In the genomic region with DNA sequence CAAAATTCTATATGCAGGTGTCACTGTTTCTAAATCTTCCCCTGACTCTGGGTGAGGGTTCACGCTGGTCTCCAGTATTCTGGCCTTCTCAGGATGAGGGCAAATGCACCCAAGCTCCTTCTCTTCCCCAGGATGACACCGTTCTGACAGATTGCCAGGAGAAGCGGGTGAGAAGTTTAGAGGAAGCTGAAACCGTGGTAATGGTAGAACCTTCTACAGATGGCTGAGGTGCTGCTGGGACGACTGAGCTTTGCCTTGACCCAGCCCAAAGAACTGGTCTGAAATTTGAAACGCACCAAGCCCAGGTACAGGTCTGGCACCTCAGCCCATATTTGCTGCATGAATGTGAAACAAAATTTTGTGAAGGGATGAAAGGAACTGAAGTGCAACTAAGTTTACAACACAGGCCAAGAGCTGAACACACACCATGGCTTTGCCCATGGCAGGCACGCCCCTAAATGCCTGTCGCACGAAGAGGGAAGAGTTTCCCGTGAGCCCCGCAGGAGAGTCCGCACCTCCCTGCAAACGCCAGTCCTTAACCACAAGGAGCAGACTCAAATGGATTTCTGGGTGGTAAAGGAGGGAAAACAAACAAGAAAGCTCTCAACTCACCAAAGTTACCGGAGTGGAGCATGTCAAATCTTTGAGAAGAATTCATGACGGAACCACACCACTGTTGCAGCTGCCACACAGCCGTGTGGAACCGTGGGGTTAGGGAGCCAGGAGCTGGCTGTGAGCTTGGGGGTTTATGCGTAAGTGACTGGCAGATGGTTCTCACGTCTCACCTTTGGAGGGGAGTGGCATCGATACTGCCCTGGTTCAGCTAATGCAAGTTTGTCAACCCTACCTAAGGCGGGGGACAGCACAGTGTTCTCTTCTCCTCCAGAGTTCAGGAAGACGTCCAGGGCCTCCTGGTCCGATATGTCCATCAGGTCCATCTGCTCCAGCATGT, we compare ENCODE assay signal across 18 cellular contexts.
DNase-seq lines count a peak whose midpoint lies in the region; ATAC-seq, FAIRE-seq and TF ChIP-seq lines count a peak whose summit lies in the region.
"Had no signal": no experiment of that assay in that cellular context is flagged by ENCODE, and none has a peak within 500 bp of the region (broad histone marks: within the 10 kb centered on the region; RNA-seq: fewer than 3 reads in every experiment).

No MANE protein-coding gene starts in this region.

- ATAC-seq in GM12878: no peak
- ATAC-seq in GM19463 (IDR thresholded peaks at IDR 0.05; ENCODE audit: unreplicated experiment): no peak

- SMC1A ChIA-PET in GM12878 (lab: Charles Lee; ENCODE audit: uncharacterized antibody, unreplicated experiment): interaction anchor here (0.7 to 1.3 kb wide), 3 partner anchors 97 to 101 kb away, joined by 3 to 4 read pairs (median 4); no protein-coding TSS in a partner anchor

- 0 out of 2 replicates have a peak, but pooled peaks have one; percentile 43 for TF ChIP-seq POLR2A in GM12878 (IDR thresholded peaks at IDR 0.05; ENCODE audit: low read depth, low read length)

- no peaks in the 10 kb centered on the region for H3K27me3 Mint-ChIP-seq in activated T-cell treated with anti-CD3 and anti-CD28 coated beads, Interleukin-2, amount 50 U/mL, for 24 hours
- no peaks in the 10 kb centered on the region for H3K27me3 Mint-ChIP-seq in osteocyte (ENCODE audit: unreplicated experiment)
- H3K27me3 Mint-ChIP-seq: CD4-positive, alpha-beta T cell had no signal

- H3K9ac ChIP-seq in GM12878 (ENCODE audit: control insufficient read depth, insufficient read depth, low read length): no peak overlapping the region
- H3K9ac ChIP-seq in smooth muscle cell (ENCODE audit: low read depth): no peak overlapping the region

- TF ChIP-seq CTCF in GM12878 (IDR thresholded peaks at IDR 0.05 in 2 of 3, conservative IDR thresholded peaks at IDR 0.05 in 1 of 3; ENCODE audit: control insufficient read depth in 2 of 3, extremely low read depth in 1 of 3, insufficient read depth in 1 of 3, low read depth in 3 of 3, low read length in 3 of 3) (no peak), osteocyte (IDR thresholded peaks at IDR 0.05) (no peak), smooth muscle cell (IDR thresholded peaks at IDR 0.05; ENCODE audit: borderline replicate concordance, insufficient read depth, poor library complexity, severe bottlenecking) (no peak), GM13977 (IDR thresholded peaks at IDR 0.05; ENCODE audit: extremely low read depth, insufficient read depth, missing control alignments) (no peak)

- POLR2A ChIA-PET in GM12878 (lab: Charles Lee): no interaction called here

- peak overlapping the region; percentile 85 for H3K27ac Mint-ChIP-seq in activated T-cell treated with anti-CD3 and anti-CD28 coated beads, Interleukin-2, amount 50 U/mL, for 24 hours
- no peak overlapping the region for H3K27ac Mint-ChIP-seq in osteocyte (ENCODE audit: unreplicated experiment)
- H3K27ac Mint-ChIP-seq: CD4-positive, alpha-beta T cell had no signal

- no peak overlapping the region for H3K27ac ChIP-seq in GM12878 (ENCODE audit: control insufficient read depth, insufficient read depth)
- H3K27ac ChIP-seq in smooth muscle cell (ENCODE audit: low read depth): no peak overlapping the region
- H3K27ac ChIP-seq: SJCRH30 had no signal

- WGBS in GM12878 (ENCODE audit: insufficient coverage, insufficient replicate concordance, low lambda C conversion rate, missing lambda C conversion rate): 99% methylated on average over 23 of the region's 23 CpGs
- 96% methylated on average over 23 of the region's 23 CpGs for WGBS in smooth muscle cell (ENCODE audit: low lambda C conversion rate)

- peaks cover 3% of the 10 kb centered on the region for H3K9me3 Mint-ChIP-seq in activated T-cell treated with anti-CD3 and anti-CD28 coated beads, Interleukin-2, amount 50 U/mL, for 24 hours
- peaks cover 9% of the 10 kb centered on the region for H3K9me3 Mint-ChIP-seq in osteocyte (ENCODE audit: unreplicated experiment)
- H3K9me3 Mint-ChIP-seq: CD4-positive, alpha-beta T cell had no signal

- CTCF ChIA-PET in GM12878 (lab: Yijun Ruan, JAX): interaction anchor here (0.9 to 6.0 kb wide), 3 partner anchors 99 to 682 kb away, joined by 3 to 50 read pairs (median 7); no protein-coding TSS in a partner anchor

- FAIRE-seq in GM12878 (lab: Jason Lieb, UNC): no peak
- FAIRE-seq: urothelium cell line had no signal

- in situ Hi-C loops in GM12878 (cut with MboI): no loop called here
- in situ Hi-C loops in GM13977 (cut with MboI; ENCODE audit: low pct_unique_long_range_greater_than_20kb, low sequenced_read_pairs, unreplicated experiment): no loop called here

- H3K27me3 ChIP-seq in GM12878 (replicated peaks in 1 of 2; ENCODE audit: control insufficient read depth in 2 of 2, insufficient read depth in 2 of 2, low read length in 1 of 2): no peaks in the 10 kb centered on the region
- no peaks in the 10 kb centered on the region for H3K27me3 ChIP-seq in smooth muscle cell (ENCODE audit: low read depth)
- H3K27me3 ChIP-seq: SJCRH30 had no signal

- H3K36me3 Mint-ChIP-seq in activated T-cell treated with anti-CD3 and anti-CD28 coated beads, Interleukin-2, amount 50 U/mL, for 24 hours (ENCODE audit: low read depth): peaks cover 100% of the 10 kb centered on the region
- peaks cover 60% of the 10 kb centered on the region for H3K36me3 Mint-ChIP-seq in osteocyte (ENCODE audit: unreplicated experiment)

- TF ChIP-seq RAD21 in GM12878 (IDR thresholded peaks at IDR 0.05; ENCODE audit: insufficient read depth, low read depth, low read length): no peak

- intact Hi-C loops in GM12878 (cut with micrococcal nuclease; ENCODE audit: unreplicated experiment): no loop called here

- H3F3A ChIP-seq in smooth muscle cell (ENCODE audit: low read depth): no peaks in the 10 kb centered on the region

- no peaks in the 10 kb centered on the region for H3K4me1 ChIP-seq in GM12878 (ENCODE audit: control insufficient read depth, insufficient read depth, low read length)
- H3K4me1 ChIP-seq in smooth muscle cell (ENCODE audit: low read depth): no peaks in the 10 kb centered on the region
- H3K4me1 ChIP-seq: SJCRH30 had no signal

- no peak overlapping the region for H2AFZ ChIP-seq in GM12878 (ENCODE audit: control insufficient read depth, low read depth, low read length)
- no peak overlapping the region for H2AFZ ChIP-seq in smooth muscle cell (ENCODE audit: low read depth)

- DNase-seq in activated T-cell treated with anti-CD3 and anti-CD28 coated beads, Interleukin-2, amount 50 U/mL, for 24 hours: peak; percentile 27
- DNase-seq in activated T-cell treated with anti-CD3 and anti-CD28 coated beads, Interleukin-2, amount 50 U/mL, for 1 hour: no peak
- DNase-seq in D341Med (ENCODE audit: low spot score) (peak; percentile 57), GM12878 (ENCODE audit: low read depth, low spot score) (no peak), osteocyte (ENCODE audit: extremely low spot score, unreplicated experiment) (peak; percentile 67), smooth muscle cell (lab: John Stamatoyannopoulos, UW; ENCODE audit: unreplicated experiment) (no peak), GM13977 (ENCODE audit: low spot score) (no peak)
- DNase-seq: ACHN; CD4-positive, alpha-beta T cell; cortex of kidney; DND-41; NCI-H1092; NCI-H2107; OCI-M1; SJCRH30; T-helper 2 cell had no signal

- H3K4me3 ChIP-seq in GM12878 (no peak overlapping the region), smooth muscle cell (no peak overlapping the region)
- H3K4me3 ChIP-seq: SJCRH30 had no signal

- H3K79me2 ChIP-seq in GM12878 (ENCODE audit: control insufficient read depth, insufficient read depth, low read length): no peaks in the 10 kb centered on the region
- no peaks in the 10 kb centered on the region for H3K79me2 ChIP-seq in smooth muscle cell (ENCODE audit: low read depth)

- H3K9me3 ChIP-seq in GM12878 (replicated peaks; ENCODE audit: control insufficient read depth, insufficient read depth, low read length): no peaks in the 10 kb centered on the region
- no peaks in the 10 kb centered on the region for H3K9me3 ChIP-seq in smooth muscle cell (replicated peaks; ENCODE audit: low read depth)
- H3K9me3 ChIP-seq: SJCRH30 had no signal

- no TSS peak for BruUV-seq in GM12878 (replicated peaks; lab: Mats Ljungman, UMichigan)

- peaks cover 14 to 16% of the 10 kb centered on the region in 2 experiments for H3K36me3 ChIP-seq in GM12878 (ENCODE audit: control insufficient read depth in 2 of 2, insufficient read depth in 2 of 2, low read length in 1 of 2)
- no peaks in the 10 kb centered on the region for H3K36me3 ChIP-seq in smooth muscle cell (ENCODE audit: low read depth)

- TF ChIP-seq EP300 in GM12878 (IDR thresholded peaks at IDR 0.05; ENCODE audit: borderline replicate concordance in 1 of 2, control insufficient read depth in 1 of 2, low read depth in 2 of 2, low read length in 2 of 2): no peak

- H4K20me1 ChIP-seq in GM12878 (ENCODE audit: control insufficient read depth, insufficient read depth) (no peaks in the 10 kb centered on the region), smooth muscle cell (ENCODE audit: low read depth) (peaks cover 1% of the 10 kb centered on the region)

- RAD21 ChIA-PET in GM12878 (lab: Charles Lee; ENCODE audit: unreplicated experiment): interaction anchor here (0.8 to 2.3 kb wide), 2 partner anchors 85 to 99 kb away, joined by 3 to 11 read pairs; no protein-coding TSS in a partner anchor

- peaks cover 21% of the 10 kb centered on the region for H3K4me1 Mint-ChIP-seq in activated T-cell treated with anti-CD3 and anti-CD28 coated beads, Interleukin-2, amount 50 U/mL, for 24 hours (ENCODE audit: low read depth)
- peaks cover 3% of the 10 kb centered on the region for H3K4me1 Mint-ChIP-seq in osteocyte (ENCODE audit: unreplicated experiment)

- H3K4me3 Mint-ChIP-seq in activated T-cell treated with anti-CD3 and anti-CD28 coated beads, Interleukin-2, amount 50 U/mL, for 24 hours: no peak overlapping the region
- H3K4me3 Mint-ChIP-seq in osteocyte (ENCODE audit: unreplicated experiment): no peak overlapping the region
- H3K4me3 Mint-ChIP-seq: CD4-positive, alpha-beta T cell had no signal

- H3K4me2 ChIP-seq in GM12878 (ENCODE audit: control insufficient read depth, insufficient read depth) (no peak overlapping the region), smooth muscle cell (no peak overlapping the region)

TF ChIP-seq in GM12878, 131 proteins besides CTCF, POLR2A, EP300 and RAD21 (continues in another document):
- TF ChIP-seq IKZF2 (IDR thresholded peaks at IDR 0.05) (no peak), PML (IDR thresholded peaks at IDR 0.05; ENCODE audit: low read length) (no peak), ESRRA (IDR thresholded peaks at IDR 0.05; ENCODE audit: low read length) (no peak), POLR2AphosphoS2 (IDR thresholded peaks at IDR 0.05; ENCODE audit: low read depth, low read length) (0 out of 2 replicates have a peak, but pooled peaks have one; percentile 56), BACH1 (IDR thresholded peaks at IDR 0.05; ENCODE audit: borderline replicate concordance) (no peak), POLR2AphosphoS5 (IDR thresholded peaks at IDR 0.05; ENCODE audit: low read length) (peak; percentile 51), RAD51 (IDR thresholded peaks at IDR 0.05) (no peak)

Comparison
In these comparisons a context has a peak if more than half of its experiments do, and no peak if none do; other contexts are left out.
1. DNase-seq: peak in activated T-cell treated with anti-CD3 and anti-CD28 coated beads, Interleukin-2, amount 50 U/mL, for 24 hours (single experiment), D341Med (single experiment) and osteocyte (single experiment); none in activated T-cell treated with anti-CD3 and anti-CD28 coated beads, Interleukin-2, amount 50 U/mL, for 1 hour (single experiment), GM12878 (single experiment), smooth muscle cell (single experiment) and GM13977 (single experiment).